Comparison of ENCODE assay signal across 1 cellular context in the genomic region with DNA sequence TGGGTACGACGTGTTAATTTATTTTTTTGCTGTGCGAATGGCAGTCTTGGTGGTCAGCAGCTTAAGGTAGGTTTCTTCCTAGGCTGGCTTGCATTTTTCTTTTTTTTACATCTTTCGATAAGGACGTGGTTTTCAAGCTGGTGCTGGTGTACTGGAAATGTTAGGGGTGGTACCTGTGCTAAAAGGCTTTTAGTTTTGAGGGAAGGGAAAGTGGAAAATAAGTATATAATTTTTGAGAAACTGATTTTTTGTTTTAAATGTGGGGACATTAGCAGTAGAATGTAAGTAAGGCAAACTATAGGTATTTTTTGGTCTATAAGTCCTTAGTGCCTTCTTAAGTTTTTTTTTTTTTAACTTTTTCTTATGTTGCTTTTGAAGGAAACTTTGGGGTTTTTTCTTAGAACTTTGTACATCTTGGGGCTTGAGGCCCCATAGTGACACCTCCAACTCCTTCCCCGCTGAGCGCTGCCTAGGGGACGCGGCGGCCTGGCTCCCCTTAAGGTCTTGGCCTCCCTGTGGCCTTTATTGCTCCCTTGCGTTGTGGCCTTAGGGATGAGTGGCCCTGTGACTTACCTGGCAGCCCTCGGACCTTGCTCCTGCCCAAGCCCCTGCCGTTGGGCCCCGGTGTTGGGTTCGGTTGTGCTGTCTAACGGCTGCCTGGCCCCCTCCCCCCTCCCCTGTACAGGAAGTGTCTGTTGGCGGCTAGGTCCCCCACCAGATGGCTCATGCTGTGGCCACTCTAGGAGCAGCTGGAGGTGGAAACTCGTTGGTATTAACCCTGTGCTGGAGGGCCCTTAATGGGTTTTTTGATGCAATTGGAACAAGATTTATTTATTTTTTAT.
TF ChIP-seq lines count a peak whose summit lies in the region.

No MANE protein-coding gene starts in this region.

TF ChIP-seq in HepG2, 621 proteins besides CTCF, POLR2A, EP300 and RAD21 (continued from another document and continues in another):
- TF ChIP-seq, protein P1, sequence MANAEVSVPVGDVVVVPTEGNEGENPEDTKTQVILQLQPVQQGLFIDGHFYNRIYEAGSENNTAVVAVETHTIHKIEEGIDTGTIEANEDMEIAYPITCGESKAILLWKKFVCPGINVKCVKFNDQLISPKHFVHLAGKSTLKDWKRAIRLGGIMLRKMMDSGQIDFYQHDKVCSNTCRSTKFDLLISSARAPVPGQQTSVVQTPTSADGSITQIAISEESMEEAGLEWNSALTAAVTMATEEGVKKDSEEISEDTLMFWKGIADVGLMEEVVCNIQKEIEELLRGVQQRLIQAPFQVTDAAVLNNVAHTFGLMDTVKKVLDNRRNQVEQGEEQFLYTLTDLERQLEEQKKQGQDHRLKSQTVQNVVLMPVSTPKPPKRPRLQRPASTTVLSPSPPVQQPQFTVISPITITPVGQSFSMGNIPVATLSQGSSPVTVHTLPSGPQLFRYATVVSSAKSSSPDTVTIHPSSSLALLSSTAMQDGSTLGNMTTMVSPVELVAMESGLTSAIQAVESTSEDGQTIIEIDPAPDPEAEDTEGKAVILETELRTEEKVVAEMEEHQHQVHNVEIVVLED (CRISPR knock-in tag; IDR thresholded peaks at IDR 0.05; ENCODE audit: borderline replicate concordance), result peak; percentile 74; the same call in 1 of the 2 replicates
- TF ChIP-seq, protein P2, sequence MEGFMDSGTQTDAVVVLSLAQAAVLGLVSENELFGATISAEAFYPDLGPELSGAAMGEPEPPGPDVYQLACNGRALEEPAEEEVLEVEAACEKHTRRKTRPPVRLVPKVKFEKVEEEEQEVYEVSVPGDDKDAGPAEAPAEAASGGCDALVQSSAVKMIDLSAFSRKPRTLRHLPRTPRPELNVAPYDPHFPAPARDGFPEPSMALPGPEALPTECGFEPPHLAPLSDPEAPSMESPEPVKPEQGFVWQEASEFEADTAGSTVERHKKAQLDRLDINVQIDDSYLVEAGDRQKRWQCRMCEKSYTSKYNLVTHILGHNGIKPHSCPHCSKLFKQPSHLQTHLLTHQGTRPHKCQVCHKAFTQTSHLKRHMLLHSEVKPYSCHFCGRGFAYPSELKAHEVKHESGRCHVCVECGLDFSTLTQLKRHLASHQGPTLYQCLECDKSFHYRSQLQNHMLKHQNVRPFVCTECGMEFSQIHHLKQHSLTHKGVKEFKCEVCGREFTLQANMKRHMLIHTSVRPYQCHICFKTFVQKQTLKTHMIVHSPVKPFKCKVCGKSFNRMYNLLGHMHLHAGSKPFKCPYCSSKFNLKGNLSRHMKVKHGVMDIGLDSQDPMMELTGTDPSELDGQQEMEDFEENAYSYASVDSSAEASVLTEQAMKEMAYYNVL (CRISPR knock-in tag; IDR thresholded peaks at IDR 0.05; ENCODE audit: borderline replicate concordance), result peak; percentile 91; the same call in 1 of the 2 replicates
- TF ChIP-seq MXD4 (CRISPR knock-in tag; IDR thresholded peaks at IDR 0.05) (peak; percentile 93), HHEX (CRISPR knock-in tag; IDR thresholded peaks at IDR 0.05) (peak; percentile 62; the same call in 1 of the 2 replicates), ELF3 (CRISPR knock-in tag; IDR thresholded peaks at IDR 0.05) (peak; percentile 94), ZBTB20 (CRISPR knock-in tag; IDR thresholded peaks at IDR 0.05; ENCODE audit: borderline replicate concordance, low read depth) (peak; percentile 90; the same call in 1 of the 2 replicates), ZFY (CRISPR knock-in tag; IDR thresholded peaks at IDR 0.05) (peak; percentile 99), NR2C2 (CRISPR knock-in tag; IDR thresholded peaks at IDR 0.05; ENCODE audit: borderline replicate concordance) (peak; percentile 81), ZNF501 (CRISPR knock-in tag; IDR thresholded peaks at IDR 0.05) (peak; percentile 96), ZNF780A (CRISPR knock-in tag; IDR thresholded peaks at IDR 0.05) (no peak), ZNF337 (CRISPR knock-in tag; IDR thresholded peaks at IDR 0.05; ENCODE audit: borderline replicate concordance, low read depth) (0 out of 2 replicates have a peak, but pooled peaks have one; percentile 40)
- TF ChIP-seq, protein P3, sequence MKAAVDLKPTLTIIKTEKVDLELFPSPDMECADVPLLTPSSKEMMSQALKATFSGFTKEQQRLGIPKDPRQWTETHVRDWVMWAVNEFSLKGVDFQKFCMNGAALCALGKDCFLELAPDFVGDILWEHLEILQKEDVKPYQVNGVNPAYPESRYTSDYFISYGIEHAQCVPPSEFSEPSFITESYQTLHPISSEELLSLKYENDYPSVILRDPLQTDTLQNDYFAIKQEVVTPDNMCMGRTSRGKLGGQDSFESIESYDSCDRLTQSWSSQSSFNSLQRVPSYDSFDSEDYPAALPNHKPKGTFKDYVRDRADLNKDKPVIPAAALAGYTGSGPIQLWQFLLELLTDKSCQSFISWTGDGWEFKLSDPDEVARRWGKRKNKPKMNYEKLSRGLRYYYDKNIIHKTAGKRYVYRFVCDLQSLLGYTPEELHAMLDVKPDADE (CRISPR knock-in tag; IDR thresholded peaks at IDR 0.05), result peak; percentile 78; the same call in 1 of the 2 replicates
- TF ChIP-seq, protein P4, sequence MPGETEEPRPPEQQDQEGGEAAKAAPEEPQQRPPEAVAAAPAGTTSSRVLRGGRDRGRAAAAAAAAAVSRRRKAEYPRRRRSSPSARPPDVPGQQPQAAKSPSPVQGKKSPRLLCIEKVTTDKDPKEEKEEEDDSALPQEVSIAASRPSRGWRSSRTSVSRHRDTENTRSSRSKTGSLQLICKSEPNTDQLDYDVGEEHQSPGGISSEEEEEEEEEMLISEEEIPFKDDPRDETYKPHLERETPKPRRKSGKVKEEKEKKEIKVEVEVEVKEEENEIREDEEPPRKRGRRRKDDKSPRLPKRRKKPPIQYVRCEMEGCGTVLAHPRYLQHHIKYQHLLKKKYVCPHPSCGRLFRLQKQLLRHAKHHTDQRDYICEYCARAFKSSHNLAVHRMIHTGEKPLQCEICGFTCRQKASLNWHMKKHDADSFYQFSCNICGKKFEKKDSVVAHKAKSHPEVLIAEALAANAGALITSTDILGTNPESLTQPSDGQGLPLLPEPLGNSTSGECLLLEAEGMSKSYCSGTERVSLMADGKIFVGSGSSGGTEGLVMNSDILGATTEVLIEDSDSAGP (CRISPR knock-in tag; IDR thresholded peaks at IDR 0.05; ENCODE audit: borderline replicate concordance), result peak; percentile 95
- TF ChIP-seq, protein P5, sequence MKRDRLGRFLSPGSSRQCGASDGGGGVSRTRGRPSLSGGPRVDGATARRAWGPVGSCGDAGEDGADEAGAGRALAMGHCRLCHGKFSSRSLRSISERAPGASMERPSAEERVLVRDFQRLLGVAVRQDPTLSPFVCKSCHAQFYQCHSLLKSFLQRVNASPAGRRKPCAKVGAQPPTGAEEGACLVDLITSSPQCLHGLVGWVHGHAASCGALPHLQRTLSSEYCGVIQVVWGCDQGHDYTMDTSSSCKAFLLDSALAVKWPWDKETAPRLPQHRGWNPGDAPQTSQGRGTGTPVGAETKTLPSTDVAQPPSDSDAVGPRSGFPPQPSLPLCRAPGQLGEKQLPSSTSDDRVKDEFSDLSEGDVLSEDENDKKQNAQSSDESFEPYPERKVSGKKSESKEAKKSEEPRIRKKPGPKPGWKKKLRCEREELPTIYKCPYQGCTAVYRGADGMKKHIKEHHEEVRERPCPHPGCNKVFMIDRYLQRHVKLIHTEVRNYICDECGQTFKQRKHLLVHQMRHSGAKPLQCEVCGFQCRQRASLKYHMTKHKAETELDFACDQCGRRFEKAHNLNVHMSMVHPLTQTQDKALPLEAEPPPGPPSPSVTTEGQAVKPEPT (CRISPR knock-in tag; IDR thresholded peaks at IDR 0.05; ENCODE audit: low read depth), result peak; percentile 87
- TF ChIP-seq, protein P6, sequence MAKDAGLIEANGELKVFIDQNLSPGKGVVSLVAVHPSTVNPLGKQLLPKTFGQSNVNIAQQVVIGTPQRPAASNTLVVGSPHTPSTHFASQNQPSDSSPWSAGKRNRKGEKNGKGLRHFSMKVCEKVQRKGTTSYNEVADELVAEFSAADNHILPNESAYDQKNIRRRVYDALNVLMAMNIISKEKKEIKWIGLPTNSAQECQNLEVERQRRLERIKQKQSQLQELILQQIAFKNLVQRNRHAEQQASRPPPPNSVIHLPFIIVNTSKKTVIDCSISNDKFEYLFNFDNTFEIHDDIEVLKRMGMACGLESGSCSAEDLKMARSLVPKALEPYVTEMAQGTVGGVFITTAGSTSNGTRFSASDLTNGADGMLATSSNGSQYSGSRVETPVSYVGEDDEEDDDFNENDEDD (CRISPR knock-in tag; IDR thresholded peaks at IDR 0.05; ENCODE audit: borderline replicate concordance), result peak; percentile 73; the same call in 1 of the 2 replicates
- TF ChIP-seq, protein P7, sequence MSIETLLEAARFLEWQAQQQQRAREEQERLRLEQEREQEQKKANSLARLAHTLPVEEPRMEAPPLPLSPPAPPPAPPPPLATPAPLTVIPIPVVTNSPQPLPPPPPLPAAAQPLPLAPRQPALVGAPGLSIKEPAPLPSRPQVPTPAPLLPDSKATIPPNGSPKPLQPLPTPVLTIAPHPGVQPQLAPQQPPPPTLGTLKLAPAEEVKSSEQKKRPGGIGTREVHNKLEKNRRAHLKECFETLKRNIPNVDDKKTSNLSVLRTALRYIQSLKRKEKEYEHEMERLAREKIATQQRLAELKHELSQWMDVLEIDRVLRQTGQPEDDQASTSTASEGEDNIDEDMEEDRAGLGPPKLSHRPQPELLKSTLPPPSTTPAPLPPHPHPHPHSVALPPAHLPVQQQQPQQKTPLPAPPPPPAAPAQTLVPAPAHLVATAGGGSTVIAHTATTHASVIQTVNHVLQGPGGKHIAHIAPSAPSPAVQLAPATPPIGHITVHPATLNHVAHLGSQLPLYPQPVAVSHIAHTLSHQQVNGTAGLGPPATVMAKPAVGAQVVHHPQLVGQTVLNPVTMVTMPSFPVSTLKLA (IDR thresholded peaks at IDR 0.05), result peak; percentile 48; the same call in 1 of the 2 replicates
- TF ChIP-seq, protein P8, sequence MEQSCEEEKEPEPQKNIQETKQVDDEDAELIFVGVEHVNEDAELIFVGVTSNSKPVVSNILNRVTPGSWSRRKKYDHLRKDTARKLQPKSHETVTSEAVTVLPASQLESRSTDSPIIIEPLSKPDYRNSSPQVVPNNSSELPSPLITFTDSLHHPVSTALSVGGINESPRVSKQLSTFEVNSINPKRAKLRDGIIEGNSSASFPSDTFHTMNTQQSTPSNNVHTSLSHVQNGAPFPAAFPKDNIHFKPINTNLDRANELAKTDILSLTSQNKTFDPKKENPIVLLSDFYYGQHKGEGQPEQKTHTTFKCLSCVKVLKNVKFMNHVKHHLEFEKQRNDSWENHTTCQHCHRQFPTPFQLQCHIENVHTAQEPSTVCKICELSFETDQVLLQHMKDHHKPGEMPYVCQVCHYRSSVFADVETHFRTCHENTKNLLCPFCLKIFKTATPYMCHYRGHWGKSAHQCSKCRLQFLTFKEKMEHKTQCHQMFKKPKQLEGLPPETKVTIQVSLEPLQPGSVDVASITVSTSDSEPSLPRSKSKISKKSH (CRISPR knock-in tag; IDR thresholded peaks at IDR 0.05; ENCODE audit: borderline replicate concordance), result peak; percentile 99
- TF ChIP-seq, protein P9, sequence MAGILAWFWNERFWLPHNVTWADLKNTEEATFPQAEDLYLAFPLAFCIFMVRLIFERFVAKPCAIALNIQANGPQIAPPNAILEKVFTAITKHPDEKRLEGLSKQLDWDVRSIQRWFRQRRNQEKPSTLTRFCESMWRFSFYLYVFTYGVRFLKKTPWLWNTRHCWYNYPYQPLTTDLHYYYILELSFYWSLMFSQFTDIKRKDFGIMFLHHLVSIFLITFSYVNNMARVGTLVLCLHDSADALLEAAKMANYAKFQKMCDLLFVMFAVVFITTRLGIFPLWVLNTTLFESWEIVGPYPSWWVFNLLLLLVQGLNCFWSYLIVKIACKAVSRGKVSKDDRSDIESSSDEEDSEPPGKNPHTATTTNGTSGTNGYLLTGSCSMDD (CRISPR knock-in tag; IDR thresholded peaks at IDR 0.05), result no peak
- TF ChIP-seq, protein P10, sequence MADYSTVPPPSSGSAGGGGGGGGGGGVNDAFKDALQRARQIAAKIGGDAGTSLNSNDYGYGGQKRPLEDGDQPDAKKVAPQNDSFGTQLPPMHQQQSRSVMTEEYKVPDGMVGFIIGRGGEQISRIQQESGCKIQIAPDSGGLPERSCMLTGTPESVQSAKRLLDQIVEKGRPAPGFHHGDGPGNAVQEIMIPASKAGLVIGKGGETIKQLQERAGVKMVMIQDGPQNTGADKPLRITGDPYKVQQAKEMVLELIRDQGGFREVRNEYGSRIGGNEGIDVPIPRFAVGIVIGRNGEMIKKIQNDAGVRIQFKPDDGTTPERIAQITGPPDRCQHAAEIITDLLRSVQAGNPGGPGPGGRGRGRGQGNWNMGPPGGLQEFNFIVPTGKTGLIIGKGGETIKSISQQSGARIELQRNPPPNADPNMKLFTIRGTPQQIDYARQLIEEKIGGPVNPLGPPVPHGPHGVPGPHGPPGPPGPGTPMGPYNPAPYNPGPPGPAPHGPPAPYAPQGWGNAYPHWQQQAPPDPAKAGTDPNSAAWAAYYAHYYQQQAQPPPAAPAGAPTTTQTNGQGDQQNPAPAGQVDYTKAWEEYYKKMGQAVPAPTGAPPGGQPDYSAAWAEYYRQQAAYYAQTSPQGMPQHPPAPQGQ (CRISPR knock-in tag; IDR thresholded peaks at IDR 0.05; ENCODE audit: borderline replicate concordance), result peak; percentile 57; the same call in 1 of the 2 replicates
- TF ChIP-seq, protein P11, sequence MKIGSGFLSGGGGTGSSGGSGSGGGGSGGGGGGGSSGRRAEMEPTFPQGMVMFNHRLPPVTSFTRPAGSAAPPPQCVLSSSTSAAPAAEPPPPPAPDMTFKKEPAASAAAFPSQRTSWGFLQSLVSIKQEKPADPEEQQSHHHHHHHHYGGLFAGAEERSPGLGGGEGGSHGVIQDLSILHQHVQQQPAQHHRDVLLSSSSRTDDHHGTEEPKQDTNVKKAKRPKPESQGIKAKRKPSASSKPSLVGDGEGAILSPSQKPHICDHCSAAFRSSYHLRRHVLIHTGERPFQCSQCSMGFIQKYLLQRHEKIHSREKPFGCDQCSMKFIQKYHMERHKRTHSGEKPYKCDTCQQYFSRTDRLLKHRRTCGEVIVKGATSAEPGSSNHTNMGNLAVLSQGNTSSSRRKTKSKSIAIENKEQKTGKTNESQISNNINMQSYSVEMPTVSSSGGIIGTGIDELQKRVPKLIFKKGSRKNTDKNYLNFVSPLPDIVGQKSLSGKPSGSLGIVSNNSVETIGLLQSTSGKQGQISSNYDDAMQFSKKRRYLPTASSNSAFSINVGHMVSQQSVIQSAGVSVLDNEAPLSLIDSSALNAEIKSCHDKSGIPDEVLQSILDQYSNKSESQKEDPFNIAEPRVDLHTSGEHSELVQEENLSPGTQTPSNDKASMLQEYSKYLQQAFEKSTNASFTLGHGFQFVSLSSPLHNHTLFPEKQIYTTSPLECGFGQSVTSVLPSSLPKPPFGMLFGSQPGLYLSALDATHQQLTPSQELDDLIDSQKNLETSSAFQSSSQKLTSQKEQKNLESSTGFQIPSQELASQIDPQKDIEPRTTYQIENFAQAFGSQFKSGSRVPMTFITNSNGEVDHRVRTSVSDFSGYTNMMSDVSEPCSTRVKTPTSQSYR (CRISPR knock-in tag; IDR thresholded peaks at IDR 0.05; ENCODE audit: borderline replicate concordance), result peak; percentile 99
